ENCODE assay signal across 3 cellular contexts in the genomic region with DNA sequence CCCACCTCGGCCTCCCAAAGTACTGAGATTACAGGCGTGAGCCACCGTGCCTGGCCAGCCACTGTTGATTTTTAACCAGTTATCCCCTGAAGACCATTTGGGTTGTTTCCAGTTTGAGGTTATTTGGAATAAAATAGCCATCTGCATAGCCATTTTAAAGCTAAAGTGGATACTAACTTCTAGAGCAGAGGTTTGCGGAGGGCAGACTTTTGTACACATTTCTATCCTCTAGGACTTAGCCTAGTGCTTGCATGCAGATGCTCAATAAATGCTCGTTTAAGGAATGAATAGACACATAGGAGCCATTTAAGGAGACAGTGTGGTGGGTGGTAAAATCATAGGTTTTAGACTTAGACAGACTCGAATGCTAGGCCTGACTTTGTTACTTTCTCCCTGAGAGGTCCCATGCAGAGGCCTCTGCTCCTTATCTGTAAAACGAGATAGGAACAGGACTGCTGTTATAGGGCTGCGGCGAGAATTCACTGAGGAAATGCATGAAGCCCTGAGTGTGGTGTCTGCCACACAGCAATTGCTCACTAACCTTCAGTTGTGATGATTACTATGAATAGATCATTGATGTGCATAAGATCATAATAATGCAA.
TF ChIP-seq lines count a peak whose summit lies in the region.

No MANE protein-coding gene starts in this region.

TF ChIP-seq in SK-N-SH, 30 proteins besides CTCF, POLR2A, EP300 and RAD21 (continues in another document):
- TF ChIP-seq RFX5 (IDR thresholded peaks at IDR 0.05; ENCODE audit: low read length) = no peak
- TF ChIP-seq RXRA (IDR thresholded peaks at IDR 0.05; ENCODE audit: borderline replicate concordance, low read depth) = no peak
- no peak for TF ChIP-seq GABPA (IDR thresholded peaks at IDR 0.05; ENCODE audit: low read depth)
- no peak for TF ChIP-seq TAF1 (IDR thresholded peaks at IDR 0.05; ENCODE audit: borderline replicate concordance, low read depth, low read length)
- TF ChIP-seq CHD2 (IDR thresholded peaks at IDR 0.05; ENCODE audit: low read length, partially characterized antibody) = no peak
- TF ChIP-seq, protein P1, sequence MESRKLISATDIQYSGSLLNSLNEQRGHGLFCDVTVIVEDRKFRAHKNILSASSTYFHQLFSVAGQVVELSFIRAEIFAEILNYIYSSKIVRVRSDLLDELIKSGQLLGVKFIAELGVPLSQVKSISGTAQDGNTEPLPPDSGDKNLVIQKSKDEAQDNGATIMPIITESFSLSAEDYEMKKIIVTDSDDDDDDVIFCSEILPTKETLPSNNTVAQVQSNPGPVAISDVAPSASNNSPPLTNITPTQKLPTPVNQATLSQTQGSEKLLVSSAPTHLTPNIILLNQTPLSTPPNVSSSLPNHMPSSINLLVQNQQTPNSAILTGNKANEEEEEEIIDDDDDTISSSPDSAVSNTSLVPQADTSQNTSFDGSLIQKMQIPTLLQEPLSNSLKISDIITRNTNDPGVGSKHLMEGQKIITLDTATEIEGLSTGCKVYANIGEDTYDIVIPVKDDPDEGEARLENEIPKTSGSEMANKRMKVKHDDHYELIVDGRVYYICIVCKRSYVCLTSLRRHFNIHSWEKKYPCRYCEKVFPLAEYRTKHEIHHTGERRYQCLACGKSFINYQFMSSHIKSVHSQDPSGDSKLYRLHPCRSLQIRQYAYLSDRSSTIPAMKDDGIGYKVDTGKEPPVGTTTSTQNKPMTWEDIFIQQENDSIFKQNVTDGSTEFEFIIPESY (IDR thresholded peaks at IDR 0.05; ENCODE audit: borderline replicate concordance, low read depth) = no peak
- no peak for TF ChIP-seq SMC3 (IDR thresholded peaks at IDR 0.05; ENCODE audit: low read depth, low read length)
- TF ChIP-seq, protein P2, sequence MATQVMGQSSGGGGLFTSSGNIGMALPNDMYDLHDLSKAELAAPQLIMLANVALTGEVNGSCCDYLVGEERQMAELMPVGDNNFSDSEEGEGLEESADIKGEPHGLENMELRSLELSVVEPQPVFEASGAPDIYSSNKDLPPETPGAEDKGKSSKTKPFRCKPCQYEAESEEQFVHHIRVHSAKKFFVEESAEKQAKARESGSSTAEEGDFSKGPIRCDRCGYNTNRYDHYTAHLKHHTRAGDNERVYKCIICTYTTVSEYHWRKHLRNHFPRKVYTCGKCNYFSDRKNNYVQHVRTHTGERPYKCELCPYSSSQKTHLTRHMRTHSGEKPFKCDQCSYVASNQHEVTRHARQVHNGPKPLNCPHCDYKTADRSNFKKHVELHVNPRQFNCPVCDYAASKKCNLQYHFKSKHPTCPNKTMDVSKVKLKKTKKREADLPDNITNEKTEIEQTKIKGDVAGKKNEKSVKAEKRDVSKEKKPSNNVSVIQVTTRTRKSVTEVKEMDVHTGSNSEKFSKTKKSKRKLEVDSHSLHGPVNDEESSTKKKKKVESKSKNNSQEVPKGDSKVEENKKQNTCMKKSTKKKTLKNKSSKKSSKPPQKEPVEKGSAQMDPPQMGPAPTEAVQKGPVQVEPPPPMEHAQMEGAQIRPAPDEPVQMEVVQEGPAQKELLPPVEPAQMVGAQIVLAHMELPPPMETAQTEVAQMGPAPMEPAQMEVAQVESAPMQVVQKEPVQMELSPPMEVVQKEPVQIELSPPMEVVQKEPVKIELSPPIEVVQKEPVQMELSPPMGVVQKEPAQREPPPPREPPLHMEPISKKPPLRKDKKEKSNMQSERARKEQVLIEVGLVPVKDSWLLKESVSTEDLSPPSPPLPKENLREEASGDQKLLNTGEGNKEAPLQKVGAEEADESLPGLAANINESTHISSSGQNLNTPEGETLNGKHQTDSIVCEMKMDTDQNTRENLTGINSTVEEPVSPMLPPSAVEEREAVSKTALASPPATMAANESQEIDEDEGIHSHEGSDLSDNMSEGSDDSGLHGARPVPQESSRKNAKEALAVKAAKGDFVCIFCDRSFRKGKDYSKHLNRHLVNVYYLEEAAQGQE (IDR thresholded peaks at IDR 0.05; ENCODE audit: low read depth, low read length) = no peak
- TF ChIP-seq YY1 (IDR thresholded peaks at IDR 0.05; ENCODE audit: low read depth) = no peak
- no peak for TF ChIP-seq MXI1 (IDR thresholded peaks at IDR 0.05; ENCODE audit: low read depth, low read length)
- no peak for TF ChIP-seq FOSL2 (IDR thresholded peaks at IDR 0.05; ENCODE audit: borderline replicate concordance, low read depth)
- TF ChIP-seq PBX3 (IDR thresholded peaks at IDR 0.05) = no peak

TF ChIP-seq in SK-N-SH treated with all-trans-retinoic acid at 6 μM for 48 hours, 23 proteins besides CTCF, POLR2A, EP300 and RAD21 (continues in another document):
- TF ChIP-seq, protein P3, sequence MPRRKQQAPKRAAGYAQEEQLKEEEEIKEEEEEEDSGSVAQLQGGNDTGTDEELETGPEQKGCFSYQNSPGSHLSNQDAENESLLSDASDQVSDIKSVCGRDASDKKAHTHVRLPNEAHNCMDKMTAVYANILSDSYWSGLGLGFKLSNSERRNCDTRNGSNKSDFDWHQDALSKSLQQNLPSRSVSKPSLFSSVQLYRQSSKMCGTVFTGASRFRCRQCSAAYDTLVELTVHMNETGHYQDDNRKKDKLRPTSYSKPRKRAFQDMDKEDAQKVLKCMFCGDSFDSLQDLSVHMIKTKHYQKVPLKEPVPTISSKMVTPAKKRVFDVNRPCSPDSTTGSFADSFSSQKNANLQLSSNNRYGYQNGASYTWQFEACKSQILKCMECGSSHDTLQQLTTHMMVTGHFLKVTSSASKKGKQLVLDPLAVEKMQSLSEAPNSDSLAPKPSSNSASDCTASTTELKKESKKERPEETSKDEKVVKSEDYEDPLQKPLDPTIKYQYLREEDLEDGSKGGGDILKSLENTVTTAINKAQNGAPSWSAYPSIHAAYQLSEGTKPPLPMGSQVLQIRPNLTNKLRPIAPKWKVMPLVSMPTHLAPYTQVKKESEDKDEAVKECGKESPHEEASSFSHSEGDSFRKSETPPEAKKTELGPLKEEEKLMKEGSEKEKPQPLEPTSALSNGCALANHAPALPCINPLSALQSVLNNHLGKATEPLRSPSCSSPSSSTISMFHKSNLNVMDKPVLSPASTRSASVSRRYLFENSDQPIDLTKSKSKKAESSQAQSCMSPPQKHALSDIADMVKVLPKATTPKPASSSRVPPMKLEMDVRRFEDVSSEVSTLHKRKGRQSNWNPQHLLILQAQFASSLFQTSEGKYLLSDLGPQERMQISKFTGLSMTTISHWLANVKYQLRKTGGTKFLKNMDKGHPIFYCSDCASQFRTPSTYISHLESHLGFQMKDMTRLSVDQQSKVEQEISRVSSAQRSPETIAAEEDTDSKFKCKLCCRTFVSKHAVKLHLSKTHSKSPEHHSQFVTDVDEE (CRISPR knock-in tag; IDR thresholded peaks at IDR 0.05) = no peak
- TF ChIP-seq OSR1 (CRISPR knock-in tag; IDR thresholded peaks at IDR 0.05) = no peak
- no peak for TF ChIP-seq ISL1 (CRISPR knock-in tag; IDR thresholded peaks at IDR 0.05)
- TF ChIP-seq ZC3H10 (CRISPR knock-in tag; IDR thresholded peaks at IDR 0.05) = no peak
- TF ChIP-seq SNAI2 (CRISPR knock-in tag; IDR thresholded peaks at IDR 0.05) = no peak
- no peak for TF ChIP-seq CSDC2 (CRISPR knock-in tag; IDR thresholded peaks at IDR 0.05)
- TF ChIP-seq TOX (CRISPR knock-in tag; IDR thresholded peaks at IDR 0.05; ENCODE audit: borderline replicate concordance) = no peak
- no peak for TF ChIP-seq BACH2 (CRISPR knock-in tag; IDR thresholded peaks at IDR 0.05; ENCODE audit: borderline replicate concordance)
- no peak for TF ChIP-seq RARB (CRISPR knock-in tag; IDR thresholded peaks at IDR 0.05)
- TF ChIP-seq ZFP30 (CRISPR knock-in tag; IDR thresholded peaks at IDR 0.05) = no peak
- no peak for TF ChIP-seq PATZ1 (CRISPR knock-in tag; IDR thresholded peaks at IDR 0.05; ENCODE audit: borderline replicate concordance)
- TF ChIP-seq PPARA (CRISPR knock-in tag; IDR thresholded peaks at IDR 0.05; ENCODE audit: borderline replicate concordance) = no peak
- no peak for TF ChIP-seq ZNF70 (CRISPR knock-in tag; IDR thresholded peaks at IDR 0.05)
- no peak for TF ChIP-seq ARNTL (CRISPR knock-in tag; IDR thresholded peaks at IDR 0.05; ENCODE audit: borderline replicate concordance, low read depth)
- no peak for TF ChIP-seq GLIS3 (CRISPR knock-in tag; IDR thresholded peaks at IDR 0.05)
- TF ChIP-seq CSRNP3 (CRISPR knock-in tag; IDR thresholded peaks at IDR 0.05) = no peak

TF ChIP-seq in K562, 482 proteins besides CTCF, POLR2A, EP300 and RAD21:
- TF ChIP-seq ZNF239 (CRISPR knock-in tag; IDR thresholded peaks at IDR 0.05) (no peak), RCOR1 (IDR thresholded peaks at IDR 0.05; ENCODE audit: borderline replicate concordance in 1 of 2, low read depth in 2 of 2, low read length in 2 of 2) (no peak), ZNF324 (CRISPR knock-in tag; IDR thresholded peaks at IDR 0.05) (no peak), CTCFL (IDR thresholded peaks at IDR 0.05; ENCODE audit: borderline replicate concordance, insufficient read depth, low read depth, low read length, poor library complexity, severe bottlenecking) (no peak), HDAC2 (IDR thresholded peaks at IDR 0.05) (no peak), TAF7 (tag; IDR thresholded peaks at IDR 0.05) (no peak), ZNF121 (CRISPR knock-in tag; conservative IDR thresholded peaks at IDR 0.05) (no peak)
- TF ChIP-seq, protein P4, sequence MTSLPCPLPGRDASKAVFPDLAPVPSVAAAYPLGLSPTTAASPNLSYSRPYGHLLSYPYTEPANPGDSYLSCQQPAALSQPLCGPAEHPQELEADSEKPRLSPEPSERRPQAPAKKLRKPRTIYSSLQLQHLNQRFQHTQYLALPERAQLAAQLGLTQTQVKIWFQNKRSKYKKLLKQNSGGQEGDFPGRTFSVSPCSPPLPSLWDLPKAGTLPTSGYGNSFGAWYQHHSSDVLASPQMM (CRISPR knock-in tag; IDR thresholded peaks at IDR 0.05) = no peak
- TF ChIP-seq, protein P5, sequence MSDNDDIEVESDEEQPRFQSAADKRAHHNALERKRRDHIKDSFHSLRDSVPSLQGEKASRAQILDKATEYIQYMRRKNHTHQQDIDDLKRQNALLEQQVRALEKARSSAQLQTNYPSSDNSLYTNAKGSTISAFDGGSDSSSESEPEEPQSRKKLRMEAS (CRISPR knock-in tag; IDR thresholded peaks at IDR 0.05) = no peak
